1 cellular context compared by ENCODE assay signal in the genomic region with DNA sequence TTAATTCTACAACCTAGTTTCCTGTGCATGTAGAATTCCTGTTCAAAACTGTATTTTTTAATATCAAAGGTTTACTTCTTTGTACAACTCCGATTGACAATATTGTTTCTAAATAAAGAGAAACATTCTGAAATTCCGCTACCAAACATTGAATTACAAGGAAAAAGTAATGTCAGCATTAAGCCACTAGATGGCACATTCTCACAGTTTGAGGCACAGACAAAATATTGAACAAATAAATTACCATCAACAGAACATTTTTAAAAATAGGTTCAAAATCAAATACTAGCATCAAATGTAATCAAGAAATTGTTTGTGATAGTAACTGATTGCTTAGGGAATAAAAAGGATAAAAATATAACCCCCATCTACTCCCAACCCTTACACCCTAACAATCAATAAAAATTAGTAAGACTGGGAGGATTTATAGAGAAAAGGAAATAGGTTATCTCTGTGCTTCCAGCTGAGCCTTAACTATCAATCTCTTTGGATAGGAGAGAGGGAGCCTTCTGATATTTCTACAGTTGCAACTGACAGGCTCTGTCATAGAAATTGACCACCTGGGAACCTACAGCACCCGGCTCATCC.
TF ChIP-seq lines count a peak whose summit lies in the region.

No MANE protein-coding gene starts in this region.

TF ChIP-seq in K562, 482 proteins besides CTCF, POLR2A, EP300 and RAD21 (continued from another document):
- TF ChIP-seq, protein P1, sequence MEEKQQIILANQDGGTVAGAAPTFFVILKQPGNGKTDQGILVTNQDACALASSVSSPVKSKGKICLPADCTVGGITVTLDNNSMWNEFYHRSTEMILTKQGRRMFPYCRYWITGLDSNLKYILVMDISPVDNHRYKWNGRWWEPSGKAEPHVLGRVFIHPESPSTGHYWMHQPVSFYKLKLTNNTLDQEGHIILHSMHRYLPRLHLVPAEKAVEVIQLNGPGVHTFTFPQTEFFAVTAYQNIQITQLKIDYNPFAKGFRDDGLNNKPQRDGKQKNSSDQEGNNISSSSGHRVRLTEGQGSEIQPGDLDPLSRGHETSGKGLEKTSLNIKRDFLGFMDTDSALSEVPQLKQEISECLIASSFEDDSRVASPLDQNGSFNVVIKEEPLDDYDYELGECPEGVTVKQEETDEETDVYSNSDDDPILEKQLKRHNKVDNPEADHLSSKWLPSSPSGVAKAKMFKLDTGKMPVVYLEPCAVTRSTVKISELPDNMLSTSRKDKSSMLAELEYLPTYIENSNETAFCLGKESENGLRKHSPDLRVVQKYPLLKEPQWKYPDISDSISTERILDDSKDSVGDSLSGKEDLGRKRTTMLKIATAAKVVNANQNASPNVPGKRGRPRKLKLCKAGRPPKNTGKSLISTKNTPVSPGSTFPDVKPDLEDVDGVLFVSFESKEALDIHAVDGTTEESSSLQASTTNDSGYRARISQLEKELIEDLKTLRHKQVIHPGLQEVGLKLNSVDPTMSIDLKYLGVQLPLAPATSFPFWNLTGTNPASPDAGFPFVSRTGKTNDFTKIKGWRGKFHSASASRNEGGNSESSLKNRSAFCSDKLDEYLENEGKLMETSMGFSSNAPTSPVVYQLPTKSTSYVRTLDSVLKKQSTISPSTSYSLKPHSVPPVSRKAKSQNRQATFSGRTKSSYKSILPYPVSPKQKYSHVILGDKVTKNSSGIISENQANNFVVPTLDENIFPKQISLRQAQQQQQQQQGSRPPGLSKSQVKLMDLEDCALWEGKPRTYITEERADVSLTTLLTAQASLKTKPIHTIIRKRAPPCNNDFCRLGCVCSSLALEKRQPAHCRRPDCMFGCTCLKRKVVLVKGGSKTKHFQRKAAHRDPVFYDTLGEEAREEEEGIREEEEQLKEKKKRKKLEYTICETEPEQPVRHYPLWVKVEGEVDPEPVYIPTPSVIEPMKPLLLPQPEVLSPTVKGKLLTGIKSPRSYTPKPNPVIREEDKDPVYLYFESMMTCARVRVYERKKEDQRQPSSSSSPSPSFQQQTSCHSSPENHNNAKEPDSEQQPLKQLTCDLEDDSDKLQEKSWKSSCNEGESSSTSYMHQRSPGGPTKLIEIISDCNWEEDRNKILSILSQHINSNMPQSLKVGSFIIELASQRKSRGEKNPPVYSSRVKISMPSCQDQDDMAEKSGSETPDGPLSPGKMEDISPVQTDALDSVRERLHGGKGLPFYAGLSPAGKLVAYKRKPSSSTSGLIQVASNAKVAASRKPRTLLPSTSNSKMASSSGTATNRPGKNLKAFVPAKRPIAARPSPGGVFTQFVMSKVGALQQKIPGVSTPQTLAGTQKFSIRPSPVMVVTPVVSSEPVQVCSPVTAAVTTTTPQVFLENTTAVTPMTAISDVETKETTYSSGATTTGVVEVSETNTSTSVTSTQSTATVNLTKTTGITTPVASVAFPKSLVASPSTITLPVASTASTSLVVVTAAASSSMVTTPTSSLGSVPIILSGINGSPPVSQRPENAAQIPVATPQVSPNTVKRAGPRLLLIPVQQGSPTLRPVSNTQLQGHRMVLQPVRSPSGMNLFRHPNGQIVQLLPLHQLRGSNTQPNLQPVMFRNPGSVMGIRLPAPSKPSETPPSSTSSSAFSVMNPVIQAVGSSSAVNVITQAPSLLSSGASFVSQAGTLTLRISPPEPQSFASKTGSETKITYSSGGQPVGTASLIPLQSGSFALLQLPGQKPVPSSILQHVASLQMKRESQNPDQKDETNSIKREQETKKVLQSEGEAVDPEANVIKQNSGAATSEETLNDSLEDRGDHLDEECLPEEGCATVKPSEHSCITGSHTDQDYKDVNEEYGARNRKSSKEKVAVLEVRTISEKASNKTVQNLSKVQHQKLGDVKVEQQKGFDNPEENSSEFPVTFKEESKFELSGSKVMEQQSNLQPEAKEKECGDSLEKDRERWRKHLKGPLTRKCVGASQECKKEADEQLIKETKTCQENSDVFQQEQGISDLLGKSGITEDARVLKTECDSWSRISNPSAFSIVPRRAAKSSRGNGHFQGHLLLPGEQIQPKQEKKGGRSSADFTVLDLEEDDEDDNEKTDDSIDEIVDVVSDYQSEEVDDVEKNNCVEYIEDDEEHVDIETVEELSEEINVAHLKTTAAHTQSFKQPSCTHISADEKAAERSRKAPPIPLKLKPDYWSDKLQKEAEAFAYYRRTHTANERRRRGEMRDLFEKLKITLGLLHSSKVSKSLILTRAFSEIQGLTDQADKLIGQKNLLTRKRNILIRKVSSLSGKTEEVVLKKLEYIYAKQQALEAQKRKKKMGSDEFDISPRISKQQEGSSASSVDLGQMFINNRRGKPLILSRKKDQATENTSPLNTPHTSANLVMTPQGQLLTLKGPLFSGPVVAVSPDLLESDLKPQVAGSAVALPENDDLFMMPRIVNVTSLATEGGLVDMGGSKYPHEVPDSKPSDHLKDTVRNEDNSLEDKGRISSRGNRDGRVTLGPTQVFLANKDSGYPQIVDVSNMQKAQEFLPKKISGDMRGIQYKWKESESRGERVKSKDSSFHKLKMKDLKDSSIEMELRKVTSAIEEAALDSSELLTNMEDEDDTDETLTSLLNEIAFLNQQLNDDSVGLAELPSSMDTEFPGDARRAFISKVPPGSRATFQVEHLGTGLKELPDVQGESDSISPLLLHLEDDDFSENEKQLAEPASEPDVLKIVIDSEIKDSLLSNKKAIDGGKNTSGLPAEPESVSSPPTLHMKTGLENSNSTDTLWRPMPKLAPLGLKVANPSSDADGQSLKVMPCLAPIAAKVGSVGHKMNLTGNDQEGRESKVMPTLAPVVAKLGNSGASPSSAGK (IDR thresholded peaks at IDR 0.05), result 0 out of 2 replicates have a peak, but pooled peaks have one; percentile 10
- TF ChIP-seq, protein P2, sequence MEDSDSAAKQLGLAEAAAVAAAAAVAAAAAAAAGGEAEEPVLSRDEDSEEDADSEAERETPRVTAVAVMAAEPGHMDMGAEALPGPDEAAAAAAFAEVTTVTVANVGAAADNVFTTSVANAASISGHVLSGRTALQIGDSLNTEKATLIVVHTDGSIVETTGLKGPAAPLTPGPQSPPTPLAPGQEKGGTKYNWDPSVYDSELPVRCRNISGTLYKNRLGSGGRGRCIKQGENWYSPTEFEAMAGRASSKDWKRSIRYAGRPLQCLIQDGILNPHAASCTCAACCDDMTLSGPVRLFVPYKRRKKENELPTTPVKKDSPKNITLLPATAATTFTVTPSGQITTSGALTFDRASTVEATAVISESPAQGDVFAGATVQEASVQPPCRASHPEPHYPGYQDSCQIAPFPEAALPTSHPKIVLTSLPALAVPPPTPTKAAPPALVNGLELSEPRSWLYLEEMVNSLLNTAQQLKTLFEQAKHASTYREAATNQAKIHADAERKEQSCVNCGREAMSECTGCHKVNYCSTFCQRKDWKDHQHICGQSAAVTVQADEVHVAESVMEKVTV (CRISPR knock-in tag; IDR thresholded peaks at IDR 0.05), result peak; percentile 86
- TF ChIP-seq MAFK (IDR thresholded peaks at IDR 0.05; ENCODE audit: low read length) (peak; percentile 70; the same call in 1 of the 2 replicates), ESRRB (CRISPR knock-in tag; IDR thresholded peaks at IDR 0.05; ENCODE audit: borderline replicate concordance) (no peak), SMARCC2 (IDR thresholded peaks at IDR 0.05; ENCODE audit: low read depth) (no peak), ARID3A (IDR thresholded peaks at IDR 0.05; ENCODE audit: borderline replicate concordance, low read depth, low read length) (peak; percentile 81; the same call in 1 of the 2 replicates), ZNF316 (IDR thresholded peaks at IDR 0.05) (peak; percentile 99), ARNT (IDR thresholded peaks at IDR 0.05) (0 out of 4 replicates have a peak, but pooled peaks of 1 of the 2 experiments have one; percentile 36), RBM17 (IDR thresholded peaks at IDR 0.05; ENCODE audit: borderline replicate concordance, low read depth, low read length) (no peak)
